Comparison of ENCODE assay signal across 8 cellular contexts in genomic region chr10:35194906-35195305, GRCh38.
A peak's percentile ranks its signal among the peaks of the same experiment; 100 is the strongest.
DNase-seq lines count a peak whose midpoint lies in the region; ATAC-seq and TF ChIP-seq lines count a peak whose summit lies in the region.

No MANE protein-coding gene starts in this region.

- TF ChIP-seq POLR2A in lower leg skin (IDR thresholded peaks at IDR 0.05), result no peak

- no peak for ATAC-seq in HG02870 (IDR thresholded peaks at IDR 0.05; ENCODE audit: unreplicated experiment)
- ATAC-seq in GM21576 (IDR thresholded peaks at IDR 0.05; ENCODE audit: unreplicated experiment), result no peak

- WGBS in lower leg skin, 2 donors, result 76 to 85% methylated on average over 1 of the region's 1 CpG

- intact Hi-C loops in lower leg skin (cut with DNase I; ENCODE audit: low total_unique reads), result no loop called here

- DNase-seq in H4 (ENCODE audit: low spot score), result peak; percentile 22
- peak; percentile 50 for DNase-seq in RPMI7951 (ENCODE audit: low read depth)
- peak; percentile 58 to 78 for DNase-seq in cardiac fibroblast (ENCODE audit: low read depth in 2 of 2)
- DNase-seq in DMS79 treated with DMSO at 0.1 percent for 48 hours (lab: John Stamatoyannopoulos, UW), result no peak
- DNase-seq in lower leg skin (ENCODE audit: low spot score in 2 of 2), result no peak

- no peaks in the 10 kb centered on the region for H3K9me3 ChIP-seq in muscle layer of colon (ENCODE audit: low read length)

- H3K36me3 ChIP-seq in muscle layer of colon (ENCODE audit: insufficient read depth, low read length), result no peaks in the 10 kb centered on the region

- no peak for TF ChIP-seq CTCF in cardiac fibroblast (IDR thresholded peaks at IDR 0.05; ENCODE audit: low read depth, low read length)
- TF ChIP-seq CTCF in lower leg skin (IDR thresholded peaks at IDR 0.05), result no peak

- H3K4me1 ChIP-seq in muscle layer of colon (ENCODE audit: insufficient read depth, low read length), result peaks cover 4% of the 10 kb centered on the region

- peak overlapping the region; percentile 35 to 45 for H3K4me3 ChIP-seq in cardiac fibroblast (replicated peaks in 1 of 2; ENCODE audit: low read depth in 2 of 2, low read length in 2 of 2)
- peak overlapping the region; percentile 29 to 63 for H3K4me3 ChIP-seq in muscle layer of colon (ENCODE audit: low read depth in 1 of 2, low read length in 2 of 2)
- H3K4me3 ChIP-seq in lower leg skin (ENCODE audit: low read depth, poor library complexity, severe bottlenecking), result no peak overlapping the region

- H3K27me3 ChIP-seq in muscle layer of colon (ENCODE audit: control insufficient read depth in 1 of 2, insufficient read depth in 2 of 2, low read length in 2 of 2), result no peaks in the 10 kb centered on the region

- H3K27ac ChIP-seq in muscle layer of colon (ENCODE audit: low read depth, low read length), result peak overlapping the region; percentile 95

- H3K9ac ChIP-seq in muscle layer of colon (ENCODE audit: low read length), result peak overlapping the region; percentile 84

Comparison
In these comparisons a context has a peak if more than half of its experiments do, and no peak if none do; other contexts are left out.
1. DNase-seq: peak in H4 (single experiment), RPMI7951 (single experiment) and cardiac fibroblast (2 of 2); none in DMS79 treated with DMSO at 0.1 percent for 48 hours (single experiment) and lower leg skin (0 of 2).